9 cellular contexts compared by ENCODE assay signal in the genomic region with DNA sequence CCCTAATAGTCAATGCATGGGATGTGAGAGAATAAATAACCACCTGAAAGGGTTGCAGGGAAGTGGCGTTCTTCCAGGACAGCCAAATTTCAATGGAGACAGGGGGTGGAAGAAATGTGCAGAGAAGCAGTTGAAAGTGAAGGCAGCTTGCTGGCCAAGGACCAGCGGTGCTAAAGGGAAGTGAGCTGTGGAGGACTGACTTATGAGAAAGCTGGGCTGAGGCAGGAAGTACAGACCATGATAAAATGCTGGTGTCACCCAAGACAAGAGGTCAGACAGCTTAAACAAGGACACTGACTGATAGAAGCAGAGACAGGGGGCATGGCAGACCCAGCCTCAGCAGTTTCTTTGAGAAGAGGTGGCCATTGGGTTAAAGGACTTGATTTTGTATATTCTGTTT.
DNase-seq lines count a peak whose midpoint lies in the region; ATAC-seq, FAIRE-seq and TF ChIP-seq lines count a peak whose summit lies in the region.
"Had no signal": no experiment of that assay in that cellular context is flagged by ENCODE, and none has a peak within 500 bp of the region (broad histone marks: within the 10 kb centered on the region; RNA-seq: fewer than 3 reads in every experiment).

No MANE protein-coding gene starts in this region.

- BruUV-seq in K562 (replicated peaks; lab: Mats Ljungman, UMichigan) = no TSS peak

- H3K27me3 ChIP-seq in K562 (ENCODE audit: control insufficient read depth in 2 of 2, insufficient read depth in 2 of 2, low read length in 2 of 2) (peaks cover 9 to 22% of the 10 kb centered on the region in 2 experiments; a peak in 3 of 5 replicates), testis (no peaks in the 10 kb centered on the region)

- H2AFZ ChIP-seq in K562 (ENCODE audit: low read depth, low read length) = no peak overlapping the region

- H3K36me3 ChIP-seq in K562 (ENCODE audit: control insufficient read depth, insufficient read depth, low read length) (no peaks in the 10 kb centered on the region), testis (ENCODE audit: low read depth, missing control alignments) (no peaks in the 10 kb centered on the region)

- H3K4me2 ChIP-seq in K562 (ENCODE audit: insufficient read depth, low read length) = no peak overlapping the region

- TF ChIP-seq EP300 in K562 (IDR thresholded peaks at IDR 0.05; ENCODE audit: low read length) = no peak

- TF ChIP-seq CTCF in K562 (IDR thresholded peaks at IDR 0.05 in 2 of 3, conservative IDR thresholded peaks at IDR 0.05 in 1 of 3; ENCODE audit: insufficient read depth in 2 of 3, low read depth in 1 of 3, low read length in 3 of 3) (no peak), testis (IDR thresholded peaks at IDR 0.05) (no peak)

- peaks cover 7% of the 10 kb centered on the region for H3K36me3 Mint-ChIP-seq in activated CD8-positive, alpha-beta memory T cell treated with anti-CD3 and anti-CD28 coated beads, Interleukin-2, amount 10 ng/mL, durations not matched to agents 7 days and 5 days

- no peaks in the 10 kb centered on the region for H3K4me1 ChIP-seq in K562 (replicated peaks in 1 of 2; ENCODE audit: control insufficient read depth in 2 of 2, insufficient read depth in 2 of 2, low read length in 2 of 2)
- H3K4me1 ChIP-seq in testis = peaks cover 12% of the 10 kb centered on the region

- FAIRE-seq in K562 (lab: Jason Lieb, UNC) = no peak
- FAIRE-seq: bronchial epithelial cell had no signal

- H4K20me1 ChIP-seq in K562 (replicated peaks; ENCODE audit: control insufficient read depth, insufficient read depth, low read length) = no peaks in the 10 kb centered on the region; the same call in 1 of the 2 replicates

- ATAC-seq in activated CD8-positive, alpha-beta memory T cell treated with anti-CD3 and anti-CD28 coated beads, Interleukin-2, amount 10 ng/mL, durations not matched to agents 7 days and 5 days = peak; percentile 82
- ATAC-seq in HG03432 (IDR thresholded peaks at IDR 0.05; ENCODE audit: unreplicated experiment) (peak; percentile 83), K562 (peak; percentile 39; the same call in 1 of the 3 replicates)

- H3K9ac ChIP-seq in K562 (ENCODE audit: insufficient read depth in 1 of 2, low read depth in 2 of 2, low read length in 2 of 2) = no peak overlapping the region

- peak; percentile 68 for DNase-seq in activated CD8-positive, alpha-beta memory T cell treated with anti-CD3 and anti-CD28 coated beads, Interleukin-2, amount 10 ng/mL, durations not matched to agents 7 days and 5 days
- DNase-seq in activated CD8-positive, alpha-beta memory T cell treated with anti-CD3 and anti-CD28 coated beads, Interleukin-2, amount 50 U/mL, for 48 hours = no peak
- DNase-seq in K562 (ENCODE audit: extremely low read depth in 1 of 4, low spot score in 3 of 4) (no peak), testis (peak; percentile 42), 8988T (no peak), NCI-H2107 treated with DMSO at 0.1 percent for 48 hours (lab: John Stamatoyannopoulos, UW; ENCODE audit: unreplicated experiment) (no peak), NCI-H524 treated with DMSO at 0.1 percent for 48 hours (lab: John Stamatoyannopoulos, UW) (no peak)

- WGBS in K562 (ENCODE audit: insufficient coverage, low coverage, missing lambda C conversion rate) = 0% methylated on average over 2 of the region's 2 CpGs
- WGBS in testis, 2 donors = 60 to 64% methylated on average over 2 of the region's 2 CpGs

- POLR2A ChIA-PET in K562 (lab: Yijun Ruan, JAX) = no interaction called here

- no peak overlapping the region for H3K27ac ChIP-seq in K562 (ENCODE audit: extremely low read depth, low read depth, low read length)
- H3K27ac ChIP-seq in testis = no peak overlapping the region

- TF ChIP-seq POLR2A in K562 (conservative IDR thresholded peaks at IDR 0.05) (no peak), testis (IDR thresholded peaks at IDR 0.05) (no peak)

- peaks cover 25% of the 10 kb centered on the region for H3K4me1 Mint-ChIP-seq in activated CD8-positive, alpha-beta memory T cell treated with anti-CD3 and anti-CD28 coated beads, Interleukin-2, amount 10 ng/mL, durations not matched to agents 7 days and 5 days

- TF ChIP-seq RAD21 in K562 (CRISPR knock-in tag; conservative IDR thresholded peaks at IDR 0.05 in 1 of 2, IDR thresholded peaks at IDR 0.05 in 1 of 2) = no peak

- H3K9me3 ChIP-seq in K562 (replicated peaks; ENCODE audit: control insufficient read depth, insufficient read depth, low read depth, low read length) (no peaks in the 10 kb centered on the region), testis (no peaks in the 10 kb centered on the region)

- H3K79me2 ChIP-seq in K562 (ENCODE audit: control insufficient read depth, insufficient read depth, low read length) = no peaks in the 10 kb centered on the region

- in situ Hi-C loops in K562 (cut with MboI) = no loop called here

- H3K4me3 Mint-ChIP-seq in activated CD8-positive, alpha-beta memory T cell treated with anti-CD3 and anti-CD28 coated beads, Interleukin-2, amount 10 ng/mL, durations not matched to agents 7 days and 5 days = peak overlapping the region; percentile 20

- H3K4me3 ChIP-seq in K562 (no peak overlapping the region), testis (no peak overlapping the region)

- intact Hi-C loops in K562 (cut with micrococcal nuclease) = no loop called here
- intact Hi-C loops in testis (cut with DNase I; ENCODE audit: low total_unique reads) = no loop called here

- H3K9me1 ChIP-seq in K562 (ENCODE audit: control insufficient read depth, insufficient read depth, low read length) = no peaks in the 10 kb centered on the region

- CTCF ChIA-PET in activated CD8-positive, alpha-beta memory T cell treated with anti-CD3 and anti-CD28 coated beads, Interleukin-2, amount 10 ng/mL, durations not matched to agents 7 days and 5 days (lab: Charles Lee) = interaction anchor here (0.7 to 3.5 kb wide), 35 partner anchors 9 to 401 kb away, joined by 3 to 23 read pairs (median 4); no protein-coding TSS in a partner anchor
- CTCF ChIA-PET in K562 (lab: Yijun Ruan, JAX; ENCODE audit: low intra/inter-chr PET ratio) = interaction anchor here (1.2 to 1.3 kb wide), 2 partner anchors 269 to 592 kb away, joined by 3 read pairs; no protein-coding TSS in a partner anchor

- H3K9me3 Mint-ChIP-seq in activated CD8-positive, alpha-beta memory T cell treated with anti-CD3 and anti-CD28 coated beads, Interleukin-2, amount 10 ng/mL, durations not matched to agents 7 days and 5 days (ENCODE audit: low read depth) = no peaks in the 10 kb centered on the region

- H3K27me3 Mint-ChIP-seq in activated CD8-positive, alpha-beta memory T cell treated with anti-CD3 and anti-CD28 coated beads, Interleukin-2, amount 10 ng/mL, durations not matched to agents 7 days and 5 days = no peaks in the 10 kb centered on the region

- peak overlapping the region; percentile 82 for H3K27ac Mint-ChIP-seq in activated CD8-positive, alpha-beta memory T cell treated with anti-CD3 and anti-CD28 coated beads, Interleukin-2, amount 10 ng/mL, durations not matched to agents 7 days and 5 days

TF ChIP-seq in K562, 482 proteins besides CTCF, POLR2A, EP300 and RAD21 (continues in another document):
- TF ChIP-seq ESRRA (IDR thresholded peaks at IDR 0.05; ENCODE audit: borderline replicate concordance, low read depth) (no peak), MEF2A (IDR thresholded peaks at IDR 0.05; ENCODE audit: control insufficient read depth, low read depth, low read length) (no peak), CHD2 (IDR thresholded peaks at IDR 0.05; ENCODE audit: low read depth, low read length) (no peak)
- TF ChIP-seq, protein P1, sequence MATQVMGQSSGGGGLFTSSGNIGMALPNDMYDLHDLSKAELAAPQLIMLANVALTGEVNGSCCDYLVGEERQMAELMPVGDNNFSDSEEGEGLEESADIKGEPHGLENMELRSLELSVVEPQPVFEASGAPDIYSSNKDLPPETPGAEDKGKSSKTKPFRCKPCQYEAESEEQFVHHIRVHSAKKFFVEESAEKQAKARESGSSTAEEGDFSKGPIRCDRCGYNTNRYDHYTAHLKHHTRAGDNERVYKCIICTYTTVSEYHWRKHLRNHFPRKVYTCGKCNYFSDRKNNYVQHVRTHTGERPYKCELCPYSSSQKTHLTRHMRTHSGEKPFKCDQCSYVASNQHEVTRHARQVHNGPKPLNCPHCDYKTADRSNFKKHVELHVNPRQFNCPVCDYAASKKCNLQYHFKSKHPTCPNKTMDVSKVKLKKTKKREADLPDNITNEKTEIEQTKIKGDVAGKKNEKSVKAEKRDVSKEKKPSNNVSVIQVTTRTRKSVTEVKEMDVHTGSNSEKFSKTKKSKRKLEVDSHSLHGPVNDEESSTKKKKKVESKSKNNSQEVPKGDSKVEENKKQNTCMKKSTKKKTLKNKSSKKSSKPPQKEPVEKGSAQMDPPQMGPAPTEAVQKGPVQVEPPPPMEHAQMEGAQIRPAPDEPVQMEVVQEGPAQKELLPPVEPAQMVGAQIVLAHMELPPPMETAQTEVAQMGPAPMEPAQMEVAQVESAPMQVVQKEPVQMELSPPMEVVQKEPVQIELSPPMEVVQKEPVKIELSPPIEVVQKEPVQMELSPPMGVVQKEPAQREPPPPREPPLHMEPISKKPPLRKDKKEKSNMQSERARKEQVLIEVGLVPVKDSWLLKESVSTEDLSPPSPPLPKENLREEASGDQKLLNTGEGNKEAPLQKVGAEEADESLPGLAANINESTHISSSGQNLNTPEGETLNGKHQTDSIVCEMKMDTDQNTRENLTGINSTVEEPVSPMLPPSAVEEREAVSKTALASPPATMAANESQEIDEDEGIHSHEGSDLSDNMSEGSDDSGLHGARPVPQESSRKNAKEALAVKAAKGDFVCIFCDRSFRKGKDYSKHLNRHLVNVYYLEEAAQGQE (CRISPR knock-in tag; IDR thresholded peaks at IDR 0.05; ENCODE audit: low read depth) = no peak
- TF ChIP-seq, protein P2, sequence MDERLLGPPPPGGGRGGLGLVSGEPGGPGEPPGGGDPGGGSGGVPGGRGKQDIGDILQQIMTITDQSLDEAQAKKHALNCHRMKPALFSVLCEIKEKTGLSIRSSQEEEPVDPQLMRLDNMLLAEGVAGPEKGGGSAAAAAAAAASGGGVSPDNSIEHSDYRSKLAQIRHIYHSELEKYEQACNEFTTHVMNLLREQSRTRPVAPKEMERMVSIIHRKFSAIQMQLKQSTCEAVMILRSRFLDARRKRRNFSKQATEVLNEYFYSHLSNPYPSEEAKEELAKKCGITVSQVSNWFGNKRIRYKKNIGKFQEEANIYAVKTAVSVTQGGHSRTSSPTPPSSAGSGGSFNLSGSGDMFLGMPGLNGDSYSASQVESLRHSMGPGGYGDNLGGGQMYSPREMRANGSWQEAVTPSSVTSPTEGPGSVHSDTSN (CRISPR knock-in tag; IDR thresholded peaks at IDR 0.05; ENCODE audit: low read depth) = no peak
- TF ChIP-seq, protein P2 (tag; conservative IDR thresholded peaks at IDR 0.05; ENCODE audit: low read depth) = 0 out of 2 replicates have a peak, but pooled peaks have one; percentile 9

Comparison
In these comparisons a context has a peak if more than half of its experiments do, and no peak if none do; other contexts are left out.
1. DNase-seq: peak in activated CD8-positive, alpha-beta memory T cell treated with anti-CD3 and anti-CD28 coated beads, Interleukin-2, amount 10 ng/mL, durations not matched to agents 7 days and 5 days (single experiment) and testis (single experiment); none in activated CD8-positive, alpha-beta memory T cell treated with anti-CD3 and anti-CD28 coated beads, Interleukin-2, amount 50 U/mL, for 48 hours (single experiment), K562 (0 of 4), 8988T (single experiment), NCI-H2107 treated with DMSO at 0.1 percent for 48 hours (single experiment) and NCI-H524 treated with DMSO at 0.1 percent for 48 hours (single experiment).
2. Peak in every context shown above with its lines, with median percentiles within 50 percentile points of each other: ATAC-seq.